ENCODE assay signal across 9 cellular contexts in the genomic region with DNA sequence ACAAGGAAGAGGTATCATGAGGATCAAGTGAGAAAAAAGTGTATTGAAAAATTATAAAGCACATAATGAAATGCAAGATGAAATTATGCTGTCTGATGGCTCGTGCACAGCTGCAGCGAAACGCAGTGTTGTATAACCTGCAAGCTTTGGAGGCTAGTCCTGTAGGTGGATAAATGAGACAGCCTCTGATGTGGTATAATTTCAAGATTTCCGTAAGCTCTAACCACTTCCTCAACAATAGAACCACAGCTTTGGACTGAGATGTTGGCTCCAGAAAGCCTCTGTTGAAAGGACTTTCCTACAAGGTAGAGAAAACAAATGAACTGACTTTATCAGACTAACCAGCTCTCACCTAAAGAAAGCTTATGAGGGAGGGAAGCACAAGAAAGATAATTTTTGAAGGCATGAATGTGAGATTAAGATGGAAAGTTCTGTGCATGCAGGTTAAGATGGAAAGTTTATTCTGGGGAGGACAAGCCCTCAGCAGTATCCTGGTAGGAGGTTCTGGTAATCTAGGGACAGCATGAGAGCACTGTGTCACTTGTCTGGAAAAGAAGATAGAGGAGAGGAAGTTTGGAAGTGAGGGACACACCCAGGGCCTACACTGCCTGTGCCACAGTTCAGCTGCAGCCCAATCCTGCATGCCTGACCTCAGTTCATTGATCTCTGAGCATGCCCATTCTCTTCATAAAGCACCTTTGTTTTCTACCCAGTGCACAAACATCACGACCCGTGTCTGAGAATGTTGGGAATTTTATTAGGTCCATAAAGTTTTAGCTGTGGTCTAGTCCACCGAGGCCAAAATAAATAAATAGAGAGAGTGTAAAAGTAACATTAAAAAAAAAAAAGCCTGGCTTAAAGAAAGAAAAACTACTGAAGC.
DNase-seq lines count a peak whose midpoint lies in the region; FAIRE-seq and TF ChIP-seq lines count a peak whose summit lies in the region.
"Had no signal": no experiment of that assay in that cellular context is flagged by ENCODE, and none has a peak within 500 bp of the region (broad histone marks: within the 10 kb centered on the region; RNA-seq: fewer than 3 reads in every experiment).

No MANE protein-coding gene starts in this region.

- peak; percentile 15 for DNase-seq in stimulated activated CD4-positive, alpha-beta T cell treated with anti-CD3 and anti-CD28 coated beads, Interleukin-4, amount 100 ng/mL, for 24 hours
- no peak for DNase-seq in stimulated activated CD4-positive, alpha-beta T cell treated with anti-CD3 and anti-CD28 coated beads, Interleukin-1b, Interleukin-23, amount 100 ng/mL, for 48 hours
- DNase-seq in MM.1S (peak; percentile 90), astrocyte of the cerebellum (ENCODE audit: low read depth) (peak; percentile 34), urothelium cell line (ENCODE audit: low spot score) (peak; percentile 60), NCI-H146 treated with DMSO at 0.1 percent for 48 hours (lab: John Stamatoyannopoulos, UW; ENCODE audit: unreplicated experiment) (no peak), endodermal cell (no peak), ureter (ENCODE audit: low spot score) (no peak)

- H3K36me3 ChIP-seq in MM.1S (replicated peaks; ENCODE audit: insufficient read depth, low read length) = no peaks in the 10 kb centered on the region
- no peaks in the 10 kb centered on the region for H3K36me3 ChIP-seq in endodermal cell (ENCODE audit: control insufficient read depth, insufficient read depth, low read length)

- no peaks in the 10 kb centered on the region for H3K27me3 Mint-ChIP-seq in endodermal cell (ENCODE audit: insufficient read depth)

- H3K27ac Mint-ChIP-seq in endodermal cell = no peak overlapping the region

- H3K27ac ChIP-seq in MM.1S (ENCODE audit: low read length) (peak overlapping the region; percentile 28; the same call in 1 of the 2 replicates), endodermal cell (ENCODE audit: low read depth, low read length) (no peak overlapping the region)

- H3K4me3 ChIP-seq in MM.1S (ENCODE audit: low read length) (no peak overlapping the region), astrocyte of the cerebellum (ENCODE audit: low read depth, low read length) (no peak overlapping the region), endodermal cell (ENCODE audit: low read length) (no peak overlapping the region)

- TF ChIP-seq CTCF in MM.1S (IDR thresholded peaks at IDR 0.05; ENCODE audit: low read length) (no peak), astrocyte of the cerebellum (IDR thresholded peaks at IDR 0.05; ENCODE audit: low read depth, low read length, missing control alignments) (no peak), endodermal cell (conservative IDR thresholded peaks at IDR 0.05) (no peak)

- in situ Hi-C loops in astrocyte of the cerebellum (cut with HindIII; ENCODE audit: low sequenced_read_pairs) = no loop called here

- H3K4me3 Mint-ChIP-seq in endodermal cell = no peak overlapping the region

- H3K9me3 ChIP-seq in MM.1S (replicated peaks; ENCODE audit: insufficient read depth, low read length) (no peaks in the 10 kb centered on the region), endodermal cell (ENCODE audit: control insufficient read depth, low read length) (no peaks in the 10 kb centered on the region)

- H3K9ac ChIP-seq in MM.1S (ENCODE audit: low read length) (no peak overlapping the region), endodermal cell (ENCODE audit: extremely low read depth, low read length, poor library complexity, severe bottlenecking) (no peak overlapping the region)

- H3K4me1 ChIP-seq in MM.1S (ENCODE audit: low read length) (peaks cover 42% of the 10 kb centered on the region), endodermal cell (ENCODE audit: control insufficient read depth, insufficient read depth, low read length) (no peaks in the 10 kb centered on the region)

- 93% methylated on average over 3 to 7 of the region's 7 CpGs for WGBS in endodermal cell (ENCODE audit: insufficient coverage in 1 of 2, insufficient read length in 1 of 2), 2 experiments

- no peaks in the 10 kb centered on the region for H3K9me2 ChIP-seq in MM.1S (replicated peaks; ENCODE audit: insufficient read depth, low read length)

- H3K4me2 ChIP-seq in MM.1S (ENCODE audit: low read depth, low read length) = peak overlapping the region; percentile 53

- no peaks in the 10 kb centered on the region for H3K36me3 Mint-ChIP-seq in endodermal cell (ENCODE audit: low read depth)

- FAIRE-seq in urothelium cell line (lab: Jason Lieb, UNC) = peak; percentile 46
- FAIRE-seq: GM19239 had no signal

- H3F3A ChIP-seq in MM.1S (ENCODE audit: insufficient read depth, low read length) = peaks cover 20% of the 10 kb centered on the region

- no peak overlapping the region for H2AFZ ChIP-seq in MM.1S (ENCODE audit: low read length)

- no peaks in the 10 kb centered on the region for H3K4me1 Mint-ChIP-seq in endodermal cell

- no peaks in the 10 kb centered on the region for H3K79me2 ChIP-seq in MM.1S (ENCODE audit: low read length)

- H3K27me3 ChIP-seq in MM.1S (replicated peaks; ENCODE audit: insufficient read depth, low read length) (no peaks in the 10 kb centered on the region), endodermal cell (ENCODE audit: control insufficient read depth, insufficient read depth, low read length, poor library complexity, severe bottlenecking) (no peaks in the 10 kb centered on the region)

- no peaks in the 10 kb centered on the region for H3K9me3 Mint-ChIP-seq in endodermal cell

- H4K20me1 ChIP-seq in MM.1S (ENCODE audit: insufficient read depth, low read length) = no peaks in the 10 kb centered on the region

Comparison
In these comparisons a context has a peak if more than half of its experiments do, and no peak if none do; other contexts are left out.
1. DNase-seq: peak in stimulated activated CD4-positive, alpha-beta T cell treated with anti-CD3 and anti-CD28 coated beads, Interleukin-4, amount 100 ng/mL, for 24 hours (single experiment), MM.1S (single experiment), astrocyte of the cerebellum (single experiment) and urothelium cell line (single experiment); none in stimulated activated CD4-positive, alpha-beta T cell treated with anti-CD3 and anti-CD28 coated beads, Interleukin-1b, Interleukin-23, amount 100 ng/mL, for 48 hours (single experiment), NCI-H146 treated with DMSO at 0.1 percent for 48 hours (single experiment), endodermal cell (single experiment) and ureter (single experiment).